In genomic region chr16:11615756-11616447, GRCh38 we compare ENCODE assay signal across 23 cellular contexts. TPM values are rescaled to one million over a fixed set of nuclear protein-coding genes. Genes with fewer than 3 reads are reported as not detected.
A peak's percentile ranks its signal among the peaks of the same experiment; 100 is the strongest.
DNase-seq lines count a peak whose midpoint lies in the region; ATAC-seq, FAIRE-seq and TF ChIP-seq lines count a peak whose summit lies in the region.
"Had no signal": no experiment of that assay in that cellular context is flagged by ENCODE, and none has a peak within 500 bp of the region (broad histone marks: within the 10 kb centered on the region; RNA-seq: fewer than 3 reads in every experiment).

No MANE protein-coding gene starts in this region.

- TF ChIP-seq CTCF in NB4 (IDR thresholded peaks at IDR 0.05; ENCODE audit: low read depth, low read length) (no peak), endodermal cell (conservative IDR thresholded peaks at IDR 0.05) (no peak)

- no peak for TF ChIP-seq POLR2A in NB4 (IDR thresholded peaks at IDR 0.05; ENCODE audit: extremely low read depth, insufficient read length)

- peaks cover 51% of the 10 kb centered on the region for H3K4me1 Mint-ChIP-seq in activated CD4-positive, alpha-beta T cell treated with anti-CD3 and anti-CD28 coated beads, Interleukin-2, amount 10 ng/mL, durations not matched to agents 7 days and 5 days
- peaks cover 8% of the 10 kb centered on the region for H3K4me1 Mint-ChIP-seq in endodermal cell

- POLR2A ChIA-PET in activated CD4-positive, alpha-beta T cell treated with anti-CD3 and anti-CD28 coated beads, Interleukin-2, amount 10 ng/mL, durations not matched to agents 7 days and 5 days (lab: Charles Lee) = no interaction called here

- no peaks in the 10 kb centered on the region for H3K27me3 ChIP-seq in endodermal cell (ENCODE audit: control insufficient read depth, insufficient read depth, low read length, poor library complexity, severe bottlenecking)
- no peaks in the 10 kb centered on the region for H3K27me3 ChIP-seq in small intestine (ENCODE audit: control insufficient read depth in 2 of 2, insufficient read depth in 2 of 2, low read length in 2 of 2)

- H3K36me3 ChIP-seq in endodermal cell (ENCODE audit: control insufficient read depth, insufficient read depth, low read length) (no peaks in the 10 kb centered on the region), small intestine (ENCODE audit: control insufficient read depth in 2 of 2, insufficient read depth in 2 of 2, low read length in 2 of 2) (no peaks in the 10 kb centered on the region)

- peaks cover 9% of the 10 kb centered on the region for H3K9me3 Mint-ChIP-seq in activated CD4-positive, alpha-beta T cell treated with anti-CD3 and anti-CD28 coated beads, Interleukin-2, amount 10 ng/mL, durations not matched to agents 7 days and 5 days
- peaks cover 3% of the 10 kb centered on the region for H3K9me3 Mint-ChIP-seq in endodermal cell
- H3K9me3 Mint-ChIP-seq: central memory CD8-positive, alpha-beta T cell; HFFc6 had no signal

- CTCF ChIA-PET in activated CD4-positive, alpha-beta T cell treated with anti-CD3 and anti-CD28 coated beads, Interleukin-2, amount 10 ng/mL, durations not matched to agents 7 days and 5 days (lab: Charles Lee) = interaction anchor here (1.3 kb wide), 1 partner anchor 29 kb away, joined by 5 read pairs; no protein-coding TSS in a partner anchor

- no peak for ATAC-seq in HG02642 (IDR thresholded peaks at IDR 0.05; ENCODE audit: poor library complexity, unreplicated experiment)
- ATAC-seq in HG03342 (IDR thresholded peaks at IDR 0.05; ENCODE audit: unreplicated experiment) = no peak
- ATAC-seq: natural killer cell treated with Interleukin-12 subunit alpha and Interleukin-12 subunit beta and Interleukin-15 and Interleukin-18, amount 100 ng/mL, for 72 hours had no signal

- no peak for DNase-seq in activated CD4-positive, alpha-beta T cell treated with anti-CD3 and anti-CD28 coated beads, Interleukin-2, amount 10 ng/mL, durations not matched to agents 7 days and 5 days
- no peak for DNase-seq in activated CD4-positive, alpha-beta T cell treated with anti-CD3 and anti-CD28 coated beads for 48 hours
- peak; percentile 51 for DNase-seq in NB4 (ENCODE audit: low read depth)
- DNase-seq in endodermal cell = peak; percentile 79
- peak; percentile 94 for DNase-seq in small intestine
- DNase-seq in AG08395 (ENCODE audit: low spot score) = no peak
- DNase-seq: activated CD4-positive, alpha-beta T cell treated with anti-CD3 and anti-CD28 coated beads for 4 hours; activated CD8-positive, alpha-beta memory T cell treated with anti-CD3 and anti-CD28 coated beads, Interleukin-2, amount 50 U/mL, for 48 hours; activated gamma-delta T cell treated with Interleukin-2 at 50 U/mL for 16 hours; C1 segment of cervical spinal cord; effector CD4-positive, alpha-beta T cell; HFFc6; NCI-H1694; NCI-H82; SK-N-SH; stimulated activated CD8-positive, alpha-beta memory T cell treated with anti-CD3 and anti-CD28 coated beads, Interleukin-4, amount 100 ng/mL, for 48 hours had no signal

- H3K9ac ChIP-seq in endodermal cell (ENCODE audit: extremely low read depth, low read length, poor library complexity, severe bottlenecking) = no peak overlapping the region
- H3K9ac ChIP-seq: SK-N-SH had no signal

- H3K4me3 ChIP-seq in NB4 (ENCODE audit: low read depth, low read length) = no peak overlapping the region
- H3K4me3 ChIP-seq in endodermal cell (ENCODE audit: low read length) = no peak overlapping the region
- no peak overlapping the region for H3K4me3 ChIP-seq in small intestine (ENCODE audit: low read depth in 1 of 2, low read length in 2 of 2)
- H3K4me3 ChIP-seq: smooth muscle cell had no signal

- peaks cover 2% of the 10 kb centered on the region for H3K27me3 Mint-ChIP-seq in activated CD4-positive, alpha-beta T cell treated with anti-CD3 and anti-CD28 coated beads, Interleukin-2, amount 10 ng/mL, durations not matched to agents 7 days and 5 days
- peaks cover 5% of the 10 kb centered on the region for H3K27me3 Mint-ChIP-seq in endodermal cell (ENCODE audit: insufficient read depth)
- H3K27me3 Mint-ChIP-seq: central memory CD8-positive, alpha-beta T cell; natural killer cell treated with Interleukin-12 subunit alpha and Interleukin-12 subunit beta and Interleukin-15 and Interleukin-18, amount 100 ng/mL, for 72 hours had no signal

- H3K36me3 Mint-ChIP-seq in activated CD4-positive, alpha-beta T cell treated with anti-CD3 and anti-CD28 coated beads, Interleukin-2, amount 10 ng/mL, durations not matched to agents 7 days and 5 days (ENCODE audit: low read depth) = peaks cover 11% of the 10 kb centered on the region
- H3K36me3 Mint-ChIP-seq in endodermal cell (ENCODE audit: low read depth) = no peaks in the 10 kb centered on the region
- H3K36me3 Mint-ChIP-seq: natural killer cell treated with Interleukin-12 subunit alpha and Interleukin-12 subunit beta and Interleukin-15 and Interleukin-18, amount 100 ng/mL, for 72 hours had no signal

- H3K27ac Mint-ChIP-seq in activated CD4-positive, alpha-beta T cell treated with anti-CD3 and anti-CD28 coated beads, Interleukin-2, amount 10 ng/mL, durations not matched to agents 7 days and 5 days = peak overlapping the region; percentile 31
- no peak overlapping the region for H3K27ac Mint-ChIP-seq in endodermal cell
- H3K27ac Mint-ChIP-seq: HFFc6 had no signal

- WGBS in endodermal cell (ENCODE audit: insufficient coverage in 1 of 2, insufficient read length in 1 of 2), 2 experiments = 63 to 64% methylated on average over 3 to 8 of the region's 8 CpGs
- 36 to 65% (median 49%) methylated on average over 8 of the region's 8 CpGs for WGBS in small intestine, 3 donors

- no peak for FAIRE-seq in small intestine (lab: Jason Lieb, UNC)
- FAIRE-seq: keratinocyte had no signal

- no peak overlapping the region for H3K27ac ChIP-seq in endodermal cell (ENCODE audit: low read depth, low read length)
- peak overlapping the region in 1 of 2 donors; percentile 58 for H3K27ac ChIP-seq in small intestine (ENCODE audit: low read depth in 1 of 2, low read length in 1 of 2)
- H3K27ac ChIP-seq: 22Rv1 had no signal

- H3K9me3 ChIP-seq in endodermal cell (ENCODE audit: control insufficient read depth, low read length) = no peaks in the 10 kb centered on the region
- no peaks in the 10 kb centered on the region for H3K9me3 ChIP-seq in small intestine (ENCODE audit: control insufficient read depth, low read depth)
- H3K9me3 ChIP-seq: SK-N-SH had no signal

- no peak overlapping the region for H3K4me3 Mint-ChIP-seq in activated CD4-positive, alpha-beta T cell treated with anti-CD3 and anti-CD28 coated beads, Interleukin-2, amount 10 ng/mL, durations not matched to agents 7 days and 5 days
- no peak overlapping the region for H3K4me3 Mint-ChIP-seq in endodermal cell
- H3K4me3 Mint-ChIP-seq: central memory CD8-positive, alpha-beta T cell; HFFc6; natural killer cell treated with Interleukin-12 subunit alpha and Interleukin-12 subunit beta and Interleukin-15 and Interleukin-18, amount 100 ng/mL, for 72 hours had no signal

- no peaks in the 10 kb centered on the region for H3K4me1 ChIP-seq in endodermal cell (ENCODE audit: control insufficient read depth, insufficient read depth, low read length)
- H3K4me1 ChIP-seq in small intestine (ENCODE audit: control insufficient read depth in 2 of 2, insufficient read depth in 1 of 2, low read depth in 1 of 2, low read length in 1 of 2) = peaks cover 3 to 9% of the 10 kb centered on the region in 2 donors

RNA-seq across cellular contexts. Expression of gene LITAF, which starts 29.2 kb away (rescaled TPM):
- total RNA-seq in activated CD4-positive, alpha-beta T cell treated with anti-CD3 and anti-CD28 coated beads, Interleukin-2, amount 10 ng/mL, durations not matched to agents 7 days and 5 days = 100 to 1,000 TPM; 133 to 141 TPM
- 10 to 100 TPM; 36.6 to 62.9 TPM for total RNA-seq in endodermal cell
- polyA plus RNA-seq in endodermal cell (2013, experiment 1 of 2) = 85.2 TPM
- 71.3 TPM for polyA plus RNA-seq in endodermal cell (2013, experiment 2 of 2)
- 100 to 1,000 TPM in 1 of 3 donors, 10 to 100 TPM in 2; 44.7 to 112 (median 47.8) TPM for polyA plus RNA-seq in small intestine

RNA-seq across cellular contexts. Expression of gene SNN, which starts 52.4 kb away (rescaled TPM):
- 10 to 100 TPM; 21.7 to 23.4 TPM for total RNA-seq in activated CD4-positive, alpha-beta T cell treated with anti-CD3 and anti-CD28 coated beads, Interleukin-2, amount 10 ng/mL, durations not matched to agents 7 days and 5 days
- total RNA-seq in endodermal cell = 10 to 100 TPM; 28.9 to 35.1 TPM
- 78.9 TPM for polyA plus RNA-seq in endodermal cell (2013, experiment 1 of 2)
- polyA plus RNA-seq in endodermal cell (2013, experiment 2 of 2) = 66.8 TPM
- polyA plus RNA-seq in small intestine = 10 to 100 TPM in 1 of 3 donors, 1 to 10 TPM in 2; 9.6 to 15.7 (median 9.7) TPM

Comparison
In these comparisons a context has a peak if more than half of its experiments do, and no peak if none do; other contexts are left out.
1. DNase-seq: peak in NB4 (single experiment), endodermal cell (single experiment) and small intestine (single experiment); none in activated CD4-positive, alpha-beta T cell treated with anti-CD3 and anti-CD28 coated beads, Interleukin-2, amount 10 ng/mL, durations not matched to agents 7 days and 5 days (single experiment), activated CD4-positive, alpha-beta T cell treated with anti-CD3 and anti-CD28 coated beads for 48 hours (single experiment) and AG08395 (single experiment).